ENCODE assay signal across 8 cellular contexts in genomic region chr1:219567341-219567947, GRCh38. TPM values are rescaled to one million over a fixed set of nuclear protein-coding genes. Genes with fewer than 3 reads are reported as not detected.
DNase-seq lines count a peak whose midpoint lies in the region; ATAC-seq and TF ChIP-seq lines count a peak whose summit lies in the region.

No MANE protein-coding gene starts in this region.

- ATAC-seq in GM19463 (IDR thresholded peaks at IDR 0.05; ENCODE audit: unreplicated experiment), result peak; percentile 82
- no peak for ATAC-seq in GM19467 (IDR thresholded peaks at IDR 0.05; ENCODE audit: unreplicated experiment)
- no peak for ATAC-seq in HG02981 (IDR thresholded peaks at IDR 0.05; ENCODE audit: unreplicated experiment)

- H3K4me3 ChIP-seq in hepatocyte, result no peak overlapping the region

- no peaks in the 10 kb centered on the region for H3K27me3 ChIP-seq in hepatocyte

- peak overlapping the region; percentile 50 for H3K27ac ChIP-seq in hepatocyte

- no peak overlapping the region for H2AFZ ChIP-seq in hepatocyte

- TF ChIP-seq CTCF in LNCAP (IDR thresholded peaks at IDR 0.05), result peak; percentile 89
- peak; percentile 77 for TF ChIP-seq CTCF in hepatocyte (IDR thresholded peaks at IDR 0.05; ENCODE audit: poor library complexity)

- H4K20me1 ChIP-seq in hepatocyte (ENCODE audit: insufficient read depth, poor library complexity, severe bottlenecking), result no peaks in the 10 kb centered on the region

- WGBS in hepatocyte (ENCODE audit: low lambda C conversion rate, missing lambda C conversion rate), result 46% methylated on average over 4 of the region's 4 CpGs

- DNase-seq in AML-193 (lab: John Stamatoyannopoulos, UW), result peak; percentile 53 to 58
- peak; percentile 54 for DNase-seq in SW480 (ENCODE audit: low spot score)
- peak; percentile 51 for DNase-seq in hepatocyte (ENCODE audit: low spot score)
- no peak for DNase-seq in activated CD4-positive, CD25-positive, alpha-beta regulatory T cell treated with anti-CD3 and anti-CD28 coated beads, Interleukin-2, amount 50 U/mL, for 72 hours

- H3K4me2 ChIP-seq in hepatocyte, result no peak overlapping the region

- H3K9me3 ChIP-seq in hepatocyte (ENCODE audit: low read depth), result no peaks in the 10 kb centered on the region

- no peaks in the 10 kb centered on the region for H3K36me3 ChIP-seq in hepatocyte (replicated peaks; ENCODE audit: insufficient read depth, low read depth)

- no peaks in the 10 kb centered on the region for H3K9me2 ChIP-seq in hepatocyte (replicated peaks; ENCODE audit: insufficient read depth)

- H3K79me2 ChIP-seq in hepatocyte, result no peaks in the 10 kb centered on the region

- H3K4me1 ChIP-seq in hepatocyte (ENCODE audit: insufficient read depth), result peaks cover 16% of the 10 kb centered on the region

RNA-seq across cellular contexts. Expression of gene ZC3H11B, which starts 45.5 kb away (rescaled TPM):
- not detected in 2 replicates for total RNA-seq in hepatocyte
- polyA plus RNA-seq in hepatocyte, result 0.21 TPM in 1 of 2 replicates, not detected in the other
